Comparison of ENCODE assay signal across 8 cellular contexts in the genomic region with DNA sequence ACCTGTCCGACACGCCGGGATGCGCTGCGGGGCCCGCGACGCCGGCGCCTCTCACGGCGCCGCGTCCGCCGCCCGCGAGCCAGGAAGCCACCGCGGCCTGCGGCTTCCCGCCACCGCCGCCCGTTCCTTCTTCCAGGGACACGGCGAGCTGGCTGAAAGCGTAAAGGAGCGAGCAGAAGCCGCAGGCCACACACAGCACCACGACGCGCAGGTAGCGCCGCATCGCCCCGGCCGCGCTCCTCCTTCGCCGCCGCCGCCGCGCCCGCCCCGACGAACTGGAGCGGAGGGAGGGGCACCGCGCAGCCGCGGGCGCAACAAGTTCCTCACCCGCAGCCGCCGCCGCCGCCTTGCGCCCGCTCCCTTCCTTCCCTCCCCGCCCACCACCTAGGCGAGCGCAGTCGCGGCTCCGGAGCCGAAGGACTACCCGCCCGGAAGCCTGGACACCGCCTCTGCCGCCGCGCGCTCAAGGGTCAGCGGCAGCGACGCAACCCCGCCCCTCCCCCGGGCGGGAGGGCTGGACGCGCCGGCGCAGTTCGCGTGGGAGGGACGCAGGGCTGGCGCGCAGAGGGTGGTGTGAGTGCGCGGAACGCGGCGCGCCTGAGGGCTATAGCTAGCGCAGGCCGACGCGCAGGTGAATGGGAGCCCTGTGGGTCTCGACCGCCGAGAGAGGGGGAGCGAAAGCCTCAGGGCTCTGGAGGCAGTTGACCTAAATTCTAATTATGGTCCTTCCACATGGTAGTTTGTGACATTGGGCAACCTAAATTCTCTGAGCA. TPM values are rescaled to one million over a fixed set of nuclear protein-coding genes. Genes with fewer than 3 reads are reported as not detected.
DNase-seq lines count a peak whose midpoint lies in the region; ATAC-seq and TF ChIP-seq lines count a peak whose summit lies in the region.

A gene with protein sequence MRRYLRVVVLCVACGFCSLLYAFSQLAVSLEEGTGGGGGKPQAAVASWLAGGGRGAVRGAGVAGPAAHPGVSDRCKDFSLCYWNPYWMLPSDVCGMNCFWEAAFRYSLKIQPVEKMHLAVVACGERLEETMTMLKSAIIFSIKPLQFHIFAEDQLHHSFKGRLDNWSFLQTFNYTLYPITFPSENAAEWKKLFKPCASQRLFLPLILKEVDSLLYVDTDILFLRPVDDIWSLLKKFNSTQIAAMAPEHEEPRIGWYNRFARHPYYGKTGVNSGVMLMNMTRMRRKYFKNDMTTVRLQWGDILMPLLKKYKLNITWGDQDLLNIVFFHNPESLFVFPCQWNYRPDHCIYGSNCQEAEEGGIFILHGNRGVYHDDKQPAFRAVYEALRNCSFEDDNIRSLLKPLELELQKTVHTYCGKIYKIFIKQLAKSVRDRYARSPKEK (minus strand): TSS at position 451 of the 773 bp plus-strand sequence. CDS start 228 bp downstream, at position 223.

- H3K4me3 ChIP-seq in GM12865 (ENCODE audit: low read depth, low read length) (peak within 1 kb of the TSS; percentile 52), adipocyte (ENCODE audit: low read length) (peak within 1 kb of the TSS; percentile 91), transverse colon (peak within 1 kb of the TSS; percentile 64 to 95 (median 74))

- peak within 1 kb of the TSS; percentile 89 to 97 (median 92) for H3K27ac ChIP-seq in transverse colon

- TF ChIP-seq EP300 in transverse colon (IDR thresholded peaks at IDR 0.05; ENCODE audit: low read depth) = no peak

- TF ChIP-seq POLR2A in transverse colon (IDR thresholded peaks at IDR 0.05) = peak; percentile 65

- DNase-seq in GM12865 (ENCODE audit: low read depth) = peak; percentile 97
- peak; percentile 89 for DNase-seq in NCI-H128 (lab: John Stamatoyannopoulos, UW; ENCODE audit: unreplicated experiment)
- peak; percentile 77 to 88 for DNase-seq in SW 1271 (lab: John Stamatoyannopoulos, UW)
- peak; percentile 96 for DNase-seq in adipocyte (ENCODE audit: low read depth)
- DNase-seq in cardiac septum (ENCODE audit: low spot score) = peak; percentile 96
- peak; percentile 89 for DNase-seq in pons (ENCODE audit: low spot score)
- DNase-seq in transverse colon = peak; percentile 95

- peak; percentile 95 for ATAC-seq in HG02678 (IDR thresholded peaks at IDR 0.05; ENCODE audit: unreplicated experiment)

- H3K36me3 ChIP-seq in adipocyte (ENCODE audit: control insufficient read depth, insufficient read depth, low read length, severe bottlenecking) = no peaks in the 10 kb centered on the region
- H3K36me3 ChIP-seq in transverse colon = no peaks in the 10 kb centered on the region

- H3K9me3 ChIP-seq in adipocyte (ENCODE audit: control insufficient read depth, low read length) (no peaks in the 10 kb centered on the region), transverse colon (no peaks in the 10 kb centered on the region)

- in situ Hi-C loops in transverse colon (cut with MboI; ENCODE audit: low pct_ligation_motif_present in 1 of 4, low pct_unique_long_range_greater_than_20kb in 1 of 4, low sequenced_read_pairs in 3 of 4) = loop anchor here in 3 of 4 donors (10.0 to 25.0 kb wide), 5 partner anchors 90 to 1193 kb away; partner anchors contain the start of genes YAF2 (in 2 of the 3), PPHLN1 (in 1 of the 3) and ZCRB1 (in 1 of the 3)

- intact Hi-C loops in cardiac septum (cut with DNase I) (loop anchor here (2.0 to 10.0 kb wide), 4 partner anchors 92 to 420 kb away; partner anchors contain the start of genes PPHLN1 and ZCRB1), transverse colon (cut with DNase I; ENCODE audit: low total_unique reads) (loop anchor here (5.0 kb wide), 1 partner anchor 93 kb away; the partner anchor contains the start of gene YAF2)

- H3K9ac ChIP-seq in adipocyte (ENCODE audit: low read length) = peak within 1 kb of the TSS; percentile 89

- H3K27me3 ChIP-seq in adipocyte (replicated peaks; ENCODE audit: control insufficient read depth, insufficient read depth, low read length) (no peaks in the 10 kb centered on the region), transverse colon (no peaks in the 10 kb centered on the region)

- H3K4me1 ChIP-seq in adipocyte (ENCODE audit: control insufficient read depth, insufficient read depth, low read length) = peaks cover 16% of the 10 kb centered on the region
- peaks cover 0 to 27% (median 10%) of the 10 kb centered on the region in 4 donors for H3K4me1 ChIP-seq in transverse colon

- TF ChIP-seq CTCF in GM12865 (IDR thresholded peaks at IDR 0.05; ENCODE audit: insufficient read depth, low read depth, low read length, missing control alignments) = no peak
- no peak for TF ChIP-seq CTCF in transverse colon (IDR thresholded peaks at IDR 0.05)

- WGBS in transverse colon (ENCODE audit: low coverage in 1 of 2), 2 donors = 1% methylated on average over 35 of the region's 104 CpGs; no CpG with 5 or more reads in 1 of the 2 donors

RNA-seq across cellular contexts. Expression of the gene that starts here (rescaled TPM):
- total RNA-seq in cardiac septum (6.5 TPM), transverse colon (10 to 100 TPM in 2 of 4 donors, 1 to 10 TPM in 2; 3.6 to 17.5 (median 8.7) TPM)

Comparison
In these comparisons a context has a peak if more than half of its experiments do, and no peak if none do; other contexts are left out.
1. Peak in every context shown above with its lines: DNase-seq, ATAC-seq, H3K4me3 ChIP-seq and H3K27ac ChIP-seq.